20 cellular contexts compared by ENCODE assay signal in genomic region chr10:79350407-79351154, GRCh38. TPM values are rescaled to one million over a fixed set of nuclear protein-coding genes. Genes with fewer than 3 reads are reported as not detected.
DNase-seq lines count a peak whose midpoint lies in the region; ATAC-seq and TF ChIP-seq lines count a peak whose summit lies in the region.
"Had no signal": no experiment of that assay in that cellular context is flagged by ENCODE, and none has a peak within 500 bp of the region (broad histone marks: within the 10 kb centered on the region; RNA-seq: fewer than 3 reads in every experiment).

No MANE protein-coding gene starts in this region.

- intact Hi-C loops in activated CD4-positive, alpha-beta T cell treated with anti-CD3 and anti-CD28 coated beads, Interleukin-2, amount 10 ng/mL, durations not matched to agents 24 days and 14 days (cut with micrococcal nuclease), result no loop called here

- CTCF ChIA-PET in GM10248 (lab: Yijun Ruan, JAX), result interaction anchor here (0.7 kb wide), 1 partner anchor 23 kb away, joined by 3 read pairs; no protein-coding TSS in a partner anchor

- peaks cover 68% of the 10 kb centered on the region for H3K36me3 Mint-ChIP-seq in activated CD4-positive, alpha-beta T cell treated with anti-CD3 and anti-CD28 coated beads, Interleukin-2, amount 10 ng/mL, durations not matched to agents 24 days and 14 days (ENCODE audit: low read depth)
- H3K36me3 Mint-ChIP-seq in activated T-helper 17 cell treated with anti-CD3 and anti-CD28 coated beads, Interleukin-2, amount 50 U/mL, for 72 hours (ENCODE audit: low read depth), result peaks cover 77% of the 10 kb centered on the region

- no peak overlapping the region for H3K27ac Mint-ChIP-seq in activated CD4-positive, alpha-beta T cell treated with anti-CD3 and anti-CD28 coated beads, Interleukin-2, amount 10 ng/mL, durations not matched to agents 24 days and 14 days
- H3K27ac Mint-ChIP-seq in activated T-helper 17 cell treated with anti-CD3 and anti-CD28 coated beads, Interleukin-2, amount 50 U/mL, for 72 hours, result peak overlapping the region; percentile 94
- H3K27ac Mint-ChIP-seq: mesothelial cell of epicardium had no signal

- POLR2A ChIA-PET in GM10248 (lab: Yijun Ruan, JAX), result no interaction called here

- no peak for ATAC-seq in activated T-helper 17 cell treated with anti-CD3 and anti-CD28 coated beads, Interleukin-2, amount 50 U/mL, for 72 hours (replicated peaks)
- no peak for ATAC-seq in HG03025 (IDR thresholded peaks at IDR 0.05; ENCODE audit: low FRiP score, unreplicated experiment)
- no peak for ATAC-seq in HG03342 (IDR thresholded peaks at IDR 0.05; ENCODE audit: unreplicated experiment)
- ATAC-seq: heart right ventricle had no signal

- H3K4me3 Mint-ChIP-seq in activated CD4-positive, alpha-beta T cell treated with anti-CD3 and anti-CD28 coated beads, Interleukin-2, amount 10 ng/mL, durations not matched to agents 24 days and 14 days, result peak overlapping the region; percentile 93
- H3K4me3 Mint-ChIP-seq in activated T-helper 17 cell treated with anti-CD3 and anti-CD28 coated beads, Interleukin-2, amount 50 U/mL, for 72 hours, result peak overlapping the region; percentile 91
- H3K4me3 Mint-ChIP-seq: mesothelial cell of epicardium had no signal

- peak; percentile 57 for DNase-seq in activated CD4-positive, alpha-beta T cell treated with anti-CD3 and anti-CD28 coated beads, Interleukin-2, amount 10 ng/mL, durations not matched to agents 24 days and 14 days
- DNase-seq in activated CD4-positive, alpha-beta T cell treated with anti-CD3 and anti-CD28 coated beads, Interleukin-2, amount 50 U/mL, for 1 hour, result no peak
- peak; percentile 6 for DNase-seq in GM10248 (ENCODE audit: extremely low spot score)
- peak; percentile 82 for DNase-seq in mesenteric fat pad (ENCODE audit: low spot score)
- no peak for DNase-seq in retina
- DNase-seq: 8988T; activated gamma-delta T cell treated with Interleukin-2 at 50 U/mL for 16 hours; effector CD8-positive, alpha-beta T cell; heart right ventricle; NCI-H2107; NCI-H526 treated with DMSO at 0.1 percent for 48 hours; SK-N-SH; stimulated activated CD4-positive, alpha-beta T cell treated with anti-CD3 and anti-CD28 coated beads, Interleukin-4, amount 100 ng/mL, for 24 hours; stimulated activated CD8-positive, alpha-beta memory T cell treated with anti-CD3 and anti-CD28 coated beads, Interleukin-4, amount 100 ng/mL, for 48 hours; trophoblast cell had no signal

- peaks cover 47% of the 10 kb centered on the region for H3K4me1 Mint-ChIP-seq in activated CD4-positive, alpha-beta T cell treated with anti-CD3 and anti-CD28 coated beads, Interleukin-2, amount 10 ng/mL, durations not matched to agents 24 days and 14 days
- H3K4me1 Mint-ChIP-seq in activated T-helper 17 cell treated with anti-CD3 and anti-CD28 coated beads, Interleukin-2, amount 50 U/mL, for 72 hours, result peaks cover 14% of the 10 kb centered on the region

- no peak for TF ChIP-seq CTCF in GM10248 (IDR thresholded peaks at IDR 0.05; ENCODE audit: control extremely low read depth, extremely low read depth, low read depth, missing control alignments)

- no peaks in the 10 kb centered on the region for H3K9me3 Mint-ChIP-seq in activated CD4-positive, alpha-beta T cell treated with anti-CD3 and anti-CD28 coated beads, Interleukin-2, amount 10 ng/mL, durations not matched to agents 24 days and 14 days
- no peaks in the 10 kb centered on the region for H3K9me3 Mint-ChIP-seq in activated T-helper 17 cell treated with anti-CD3 and anti-CD28 coated beads, Interleukin-2, amount 50 U/mL, for 72 hours
- H3K9me3 Mint-ChIP-seq: IgD-negative memory B cell, mesothelial cell of epicardium had no signal

- H3K27me3 Mint-ChIP-seq in activated CD4-positive, alpha-beta T cell treated with anti-CD3 and anti-CD28 coated beads, Interleukin-2, amount 10 ng/mL, durations not matched to agents 24 days and 14 days, result no peaks in the 10 kb centered on the region
- no peaks in the 10 kb centered on the region for H3K27me3 Mint-ChIP-seq in activated T-helper 17 cell treated with anti-CD3 and anti-CD28 coated beads, Interleukin-2, amount 50 U/mL, for 72 hours
- H3K27me3 Mint-ChIP-seq: IgD-negative memory B cell had no signal

RNA-seq across cellular contexts. Expression of gene PPIF, which starts 3.3 kb away (rescaled TPM):
- 157 and 161 TPM in 2 replicates for total RNA-seq in activated CD4-positive, alpha-beta T cell treated with anti-CD3 and anti-CD28 coated beads, Interleukin-2, amount 10 ng/mL, durations not matched to agents 24 days and 14 days
- total RNA-seq in activated T-helper 17 cell treated with anti-CD3 and anti-CD28 coated beads, Interleukin-2, amount 50 U/mL, for 72 hours, result 100 to 1,000 TPM in 1 of 2 donors, 10 to 100 TPM in 1; 73.7 to 170 TPM
- total RNA-seq in mesenteric fat pad, result 181 TPM

Comparison
In these comparisons a context has a peak if more than half of its experiments do, and no peak if none do; other contexts are left out.
1. DNase-seq: peak in activated CD4-positive, alpha-beta T cell treated with anti-CD3 and anti-CD28 coated beads, Interleukin-2, amount 10 ng/mL, durations not matched to agents 24 days and 14 days (single experiment), GM10248 (single experiment) and mesenteric fat pad (single experiment); none in activated CD4-positive, alpha-beta T cell treated with anti-CD3 and anti-CD28 coated beads, Interleukin-2, amount 50 U/mL, for 1 hour (single experiment) and retina (single experiment).